ENCODE assay signal across 18 cellular contexts in genomic region chr10:123521556-123521955, GRCh38.
DNase-seq lines count a peak whose midpoint lies in the region; ATAC-seq and TF ChIP-seq lines count a peak whose summit lies in the region.
"Had no signal": no experiment of that assay in that cellular context is flagged by ENCODE, and none has a peak within 500 bp of the region (broad histone marks: within the 10 kb centered on the region; RNA-seq: fewer than 3 reads in every experiment).

No MANE protein-coding gene starts in this region.

- no peaks in the 10 kb centered on the region for H3K4me1 Mint-ChIP-seq in endodermal cell
- no peaks in the 10 kb centered on the region for H3K4me1 Mint-ChIP-seq in activated CD8-positive, alpha-beta T cell treated with anti-CD3 and anti-CD28 coated beads, Interleukin-2, amount 10 ng/mL, durations not matched to agents 7 days and 5 days (ENCODE audit: low read depth)
- H3K4me1 Mint-ChIP-seq: CD4-positive, CD25-positive, alpha-beta regulatory T cell had no signal

- peak overlapping the region; percentile 13 for H3K18ac ChIP-seq in neuronal stem cell (ENCODE audit: low read length)

- H3K36me3 Mint-ChIP-seq in endodermal cell (ENCODE audit: low read depth), result no peaks in the 10 kb centered on the region
- H3K36me3 Mint-ChIP-seq in activated CD8-positive, alpha-beta T cell treated with anti-CD3 and anti-CD28 coated beads, Interleukin-2, amount 10 ng/mL, durations not matched to agents 7 days and 5 days (ENCODE audit: low read depth), result no peaks in the 10 kb centered on the region
- H3K36me3 Mint-ChIP-seq: CD4-positive, CD25-positive, alpha-beta regulatory T cell; CD8-positive, alpha-beta T cell had no signal

- H3K9me3 ChIP-seq in endodermal cell (ENCODE audit: control insufficient read depth, low read length) (no peaks in the 10 kb centered on the region), neuronal stem cell (replicated peaks in 1 of 2; ENCODE audit: control insufficient read depth in 2 of 2, insufficient read depth in 1 of 2, low read depth in 1 of 2, low read length in 2 of 2) (no peaks in the 10 kb centered on the region)
- H3K9me3 ChIP-seq: Caco-2 had no signal

- H2BK120ac ChIP-seq in neuronal stem cell (ENCODE audit: low read depth, low read length), result no peak overlapping the region

- H3K27ac ChIP-seq in endodermal cell (ENCODE audit: low read depth, low read length) (no peak overlapping the region), neuronal stem cell (replicated peaks; ENCODE audit: low read length) (no peak overlapping the region)
- H3K27ac ChIP-seq: C4-2B had no signal

- peak overlapping the region; percentile 40 for H3K14ac ChIP-seq in neuronal stem cell (ENCODE audit: low read length)

- ATAC-seq in activated CD8-positive, alpha-beta T cell treated with anti-CD3 and anti-CD28 coated beads, Interleukin-2, amount 10 ng/mL, durations not matched to agents 7 days and 5 days, result no peak
- ATAC-seq in GM18909 (IDR thresholded peaks at IDR 0.05; ENCODE audit: poor library complexity, unreplicated experiment), result no peak
- ATAC-seq: CD8-positive, alpha-beta T cell; GM12878; GM23338; HCT116 had no signal

- H3K27ac Mint-ChIP-seq in endodermal cell, result no peak overlapping the region
- no peak overlapping the region for H3K27ac Mint-ChIP-seq in activated CD8-positive, alpha-beta T cell treated with anti-CD3 and anti-CD28 coated beads, Interleukin-2, amount 10 ng/mL, durations not matched to agents 7 days and 5 days
- H3K27ac Mint-ChIP-seq: CD4-positive, CD25-positive, alpha-beta regulatory T cell; CD8-positive, alpha-beta T cell; GM23338; H9 had no signal

- no peak overlapping the region for H3K4ac ChIP-seq in neuronal stem cell (ENCODE audit: low read length)

- H2BK12ac ChIP-seq in neuronal stem cell (ENCODE audit: low read length), result no peak overlapping the region

- H3K9ac ChIP-seq in endodermal cell (ENCODE audit: extremely low read depth, low read length, poor library complexity, severe bottlenecking) (no peak overlapping the region), neuronal stem cell (ENCODE audit: low read depth, low read length, poor library complexity) (no peak overlapping the region)

- H3K9me3 Mint-ChIP-seq in endodermal cell, result peaks cover 6% of the 10 kb centered on the region
- H3K9me3 Mint-ChIP-seq in activated CD8-positive, alpha-beta T cell treated with anti-CD3 and anti-CD28 coated beads, Interleukin-2, amount 10 ng/mL, durations not matched to agents 7 days and 5 days (ENCODE audit: insufficient read depth), result no peaks in the 10 kb centered on the region
- H3K9me3 Mint-ChIP-seq: CD8-positive, alpha-beta T cell; GM23338 had no signal

- H3K4me3 Mint-ChIP-seq in endodermal cell, result no peak overlapping the region
- H3K4me3 Mint-ChIP-seq in activated CD8-positive, alpha-beta T cell treated with anti-CD3 and anti-CD28 coated beads, Interleukin-2, amount 10 ng/mL, durations not matched to agents 7 days and 5 days, result no peak overlapping the region
- H3K4me3 Mint-ChIP-seq: CD4-positive, CD25-positive, alpha-beta regulatory T cell; CD8-positive, alpha-beta T cell; GM23338; H9 had no signal

- no peak overlapping the region for H2AFZ ChIP-seq in neuronal stem cell (ENCODE audit: low read length)
- H2AFZ ChIP-seq: GM23338 had no signal

- H3K27me3 Mint-ChIP-seq in endodermal cell (ENCODE audit: insufficient read depth), result peaks cover 3% of the 10 kb centered on the region
- H3K27me3 Mint-ChIP-seq in activated CD8-positive, alpha-beta T cell treated with anti-CD3 and anti-CD28 coated beads, Interleukin-2, amount 10 ng/mL, durations not matched to agents 7 days and 5 days (ENCODE audit: low read depth), result no peaks in the 10 kb centered on the region
- H3K27me3 Mint-ChIP-seq: CD4-positive, CD25-positive, alpha-beta regulatory T cell had no signal

- H3K4me3 ChIP-seq in endodermal cell (ENCODE audit: low read length) (no peak overlapping the region), neuronal stem cell (ENCODE audit: low read length in 2 of 2) (no peak overlapping the region)
- H3K4me3 ChIP-seq: GM12878, GM23338 had no signal

- CTCF ChIA-PET in activated CD8-positive, alpha-beta T cell treated with anti-CD3 and anti-CD28 coated beads, Interleukin-2, amount 10 ng/mL, durations not matched to agents 7 days and 5 days (lab: Charles Lee), result no interaction called here

- H3K27me3 ChIP-seq in endodermal cell (ENCODE audit: control insufficient read depth, insufficient read depth, low read length, poor library complexity, severe bottlenecking) (no peaks in the 10 kb centered on the region), neuronal stem cell (ENCODE audit: control insufficient read depth in 3 of 3, insufficient read depth in 3 of 3, low read depth in 1 of 3, low read length in 3 of 3) (peaks cover 0 to 2% (median 0%) of the 10 kb centered on the region in 3 experiments)

- H3K23ac ChIP-seq in neuronal stem cell (ENCODE audit: low read depth, low read length, poor library complexity), result no peak overlapping the region

- no peaks in the 10 kb centered on the region for H3K4me1 ChIP-seq in endodermal cell (ENCODE audit: control insufficient read depth, insufficient read depth, low read length)
- H3K4me1 ChIP-seq in neuronal stem cell (ENCODE audit: control insufficient read depth in 2 of 2, insufficient read depth in 1 of 2, low read depth in 1 of 2, low read length in 2 of 2), result peaks cover 0 to 11% of the 10 kb centered on the region in 2 donors
- H3K4me1 ChIP-seq: Caco-2 had no signal

- WGBS in endodermal cell (ENCODE audit: insufficient coverage in 1 of 2, insufficient read length in 1 of 2), 2 experiments, result 77 to 100% methylated on average over 2 to 6 of the region's 6 CpGs
- WGBS in neuronal stem cell (ENCODE audit: extremely low coverage in 2 of 2, insufficient read length in 2 of 2, insufficient replicate concordance in 1 of 2), 2 donors, result no CpG with 5 or more reads among the region's 6 CpGs

- no peak overlapping the region for H2AK5ac ChIP-seq in neuronal stem cell (ENCODE audit: low read depth, low read length)

- POLR2A ChIA-PET in activated CD8-positive, alpha-beta T cell treated with anti-CD3 and anti-CD28 coated beads, Interleukin-2, amount 10 ng/mL, durations not matched to agents 7 days and 5 days (lab: Charles Lee), result no interaction called here

- H4K91ac ChIP-seq in neuronal stem cell (ENCODE audit: low read depth, low read length, poor library complexity), result no peak overlapping the region

- TF ChIP-seq CTCF in GM13976 (IDR thresholded peaks at IDR 0.05; ENCODE audit: borderline replicate concordance, control extremely low read depth, extremely low read depth, insufficient read depth, missing control alignments), result no peak
- TF ChIP-seq CTCF in endodermal cell (conservative IDR thresholded peaks at IDR 0.05), result no peak

- H3K36me3 ChIP-seq in endodermal cell (ENCODE audit: control insufficient read depth, insufficient read depth, low read length), result no peaks in the 10 kb centered on the region
- no peaks in the 10 kb centered on the region for H3K36me3 ChIP-seq in neuronal stem cell (replicated peaks in 1 of 2; ENCODE audit: control insufficient read depth in 2 of 2, insufficient read depth in 2 of 2, low read length in 2 of 2)

- in situ Hi-C loops in GM13976 (cut with MboI; ENCODE audit: low sequenced_read_pairs, unreplicated experiment), result no loop called here

- DNase-seq in GM13976 (ENCODE audit: low spot score) (peak; percentile 4), endodermal cell (peak; percentile 6), neuronal stem cell (ENCODE audit: low spot score) (no peak), ureter (ENCODE audit: low spot score) (peak; percentile 10), DMS153 (lab: John Stamatoyannopoulos, UW) (no peak)
- no peak for DNase-seq in activated CD8-positive, alpha-beta T cell treated with anti-CD3 and anti-CD28 coated beads, Interleukin-2, amount 10 ng/mL, durations not matched to agents 7 days and 5 days
- DNase-seq: Caco-2; CD4-positive, CD25-positive, alpha-beta regulatory T cell; DMS79; EL; GDM1; H9 had no signal

- no peak overlapping the region for H4K8ac ChIP-seq in neuronal stem cell (ENCODE audit: low read depth, low read length)

- no peak overlapping the region for H3K4me2 ChIP-seq in neuronal stem cell (ENCODE audit: insufficient read depth, low read length, poor library complexity, severe bottlenecking)
- H3K4me2 ChIP-seq: GM23338 had no signal

- H2BK15ac ChIP-seq in neuronal stem cell (ENCODE audit: low read length), result no peak overlapping the region

- no peak overlapping the region for H2BK5ac ChIP-seq in neuronal stem cell (ENCODE audit: low read length)

- no peaks in the 10 kb centered on the region for H3K79me1 ChIP-seq in neuronal stem cell (ENCODE audit: low read depth, low read length)

Comparison
In these comparisons a context has a peak if more than half of its experiments do, and no peak if none do; other contexts are left out.
1. DNase-seq: peak in GM13976 (single experiment), endodermal cell (single experiment) and ureter (single experiment); none in neuronal stem cell (single experiment), activated CD8-positive, alpha-beta T cell treated with anti-CD3 and anti-CD28 coated beads, Interleukin-2, amount 10 ng/mL, durations not matched to agents 7 days and 5 days (single experiment) and DMS153 (single experiment).